Comparison of ENCODE assay signal across 1 cellular context in the genomic region with DNA sequence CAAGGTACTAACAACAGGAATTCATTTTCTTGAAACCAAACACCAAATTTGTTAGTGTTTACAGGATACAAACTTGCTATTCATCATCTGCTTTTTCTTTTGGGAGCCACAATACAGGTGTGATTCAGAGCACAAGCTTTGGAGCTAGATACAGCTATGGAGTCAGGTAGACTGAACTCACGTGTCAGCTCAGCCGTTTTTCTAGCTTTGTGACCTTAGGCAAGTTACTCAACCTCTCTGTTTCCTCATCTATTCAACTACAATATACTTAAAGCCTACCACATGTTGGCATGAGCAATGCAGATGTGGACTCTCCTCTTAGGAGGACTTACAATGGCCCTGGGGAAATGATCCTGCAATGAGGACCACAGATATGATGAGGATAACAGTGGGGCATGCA.
TF ChIP-seq lines count a peak whose summit lies in the region.

No MANE protein-coding gene starts in this region.

TF ChIP-seq in HepG2, 621 proteins besides CTCF, POLR2A, EP300 and RAD21:
- TF ChIP-seq ZNF136 (CRISPR knock-in tag; IDR thresholded peaks at IDR 0.05; ENCODE audit: low read depth) (no peak), ZNF574 (CRISPR knock-in tag; IDR thresholded peaks at IDR 0.05) (no peak), ZNF768 (CRISPR knock-in tag; IDR thresholded peaks at IDR 0.05) (peak; percentile 32; the same call in 1 of the 2 replicates), JUND (CRISPR knock-in tag; IDR thresholded peaks at IDR 0.05) (no peak)
- TF ChIP-seq, protein P1, sequence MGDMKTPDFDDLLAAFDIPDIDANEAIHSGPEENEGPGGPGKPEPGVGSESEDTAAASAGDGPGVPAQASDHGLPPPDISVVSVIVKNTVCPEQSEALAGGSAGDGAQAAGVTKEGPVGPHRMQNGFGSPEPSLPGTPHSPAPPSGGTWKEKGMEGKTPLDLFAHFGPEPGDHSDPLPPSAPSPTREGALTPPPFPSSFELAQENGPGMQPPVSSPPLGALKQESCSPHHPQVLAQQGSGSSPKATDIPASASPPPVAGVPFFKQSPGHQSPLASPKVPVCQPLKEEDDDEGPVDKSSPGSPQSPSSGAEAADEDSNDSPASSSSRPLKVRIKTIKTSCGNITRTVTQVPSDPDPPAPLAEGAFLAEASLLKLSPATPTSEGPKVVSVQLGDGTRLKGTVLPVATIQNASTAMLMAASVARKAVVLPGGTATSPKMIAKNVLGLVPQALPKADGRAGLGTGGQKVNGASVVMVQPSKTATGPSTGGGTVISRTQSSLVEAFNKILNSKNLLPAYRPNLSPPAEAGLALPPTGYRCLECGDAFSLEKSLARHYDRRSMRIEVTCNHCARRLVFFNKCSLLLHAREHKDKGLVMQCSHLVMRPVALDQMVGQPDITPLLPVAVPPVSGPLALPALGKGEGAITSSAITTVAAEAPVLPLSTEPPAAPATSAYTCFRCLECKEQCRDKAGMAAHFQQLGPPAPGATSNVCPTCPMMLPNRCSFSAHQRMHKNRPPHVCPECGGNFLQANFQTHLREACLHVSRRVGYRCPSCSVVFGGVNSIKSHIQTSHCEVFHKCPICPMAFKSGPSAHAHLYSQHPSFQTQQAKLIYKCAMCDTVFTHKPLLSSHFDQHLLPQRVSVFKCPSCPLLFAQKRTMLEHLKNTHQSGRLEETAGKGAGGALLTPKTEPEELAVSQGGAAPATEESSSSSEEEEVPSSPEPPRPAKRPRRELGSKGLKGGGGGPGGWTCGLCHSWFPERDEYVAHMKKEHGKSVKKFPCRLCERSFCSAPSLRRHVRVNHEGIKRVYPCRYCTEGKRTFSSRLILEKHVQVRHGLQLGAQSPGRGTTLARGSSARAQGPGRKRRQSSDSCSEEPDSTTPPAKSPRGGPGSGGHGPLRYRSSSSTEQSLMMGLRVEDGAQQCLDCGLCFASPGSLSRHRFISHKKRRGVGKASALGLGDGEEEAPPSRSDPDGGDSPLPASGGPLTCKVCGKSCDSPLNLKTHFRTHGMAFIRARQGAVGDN (CRISPR knock-in tag; IDR thresholded peaks at IDR 0.05) = no peak
